In the genomic region with DNA sequence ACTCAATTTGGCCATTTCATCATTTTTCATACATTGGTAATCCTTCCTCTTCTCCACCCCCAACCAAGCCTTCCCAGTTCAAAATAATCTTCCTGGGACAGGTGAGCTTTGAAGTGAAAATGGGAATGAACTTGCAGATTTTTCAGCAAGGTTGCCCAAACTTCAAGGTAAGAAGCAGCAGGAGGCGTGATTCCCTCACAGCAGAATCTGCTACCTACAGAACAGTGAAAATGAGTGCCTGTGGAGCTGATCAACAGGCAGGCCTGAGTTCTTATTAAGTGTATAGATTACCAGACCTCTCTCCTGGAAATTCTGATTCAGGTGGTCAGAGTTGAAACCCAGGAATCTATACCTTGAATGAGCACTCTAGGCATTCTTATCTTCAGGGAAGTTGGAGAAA, we compare ENCODE assay signal across 2 cellular contexts.
TF ChIP-seq lines count a peak whose summit lies in the region.

No MANE protein-coding gene starts in this region.

TF ChIP-seq in GM23338, 12 proteins besides CTCF, POLR2A, EP300 and RAD21 (continues in another document):
- TF ChIP-seq, protein P1, sequence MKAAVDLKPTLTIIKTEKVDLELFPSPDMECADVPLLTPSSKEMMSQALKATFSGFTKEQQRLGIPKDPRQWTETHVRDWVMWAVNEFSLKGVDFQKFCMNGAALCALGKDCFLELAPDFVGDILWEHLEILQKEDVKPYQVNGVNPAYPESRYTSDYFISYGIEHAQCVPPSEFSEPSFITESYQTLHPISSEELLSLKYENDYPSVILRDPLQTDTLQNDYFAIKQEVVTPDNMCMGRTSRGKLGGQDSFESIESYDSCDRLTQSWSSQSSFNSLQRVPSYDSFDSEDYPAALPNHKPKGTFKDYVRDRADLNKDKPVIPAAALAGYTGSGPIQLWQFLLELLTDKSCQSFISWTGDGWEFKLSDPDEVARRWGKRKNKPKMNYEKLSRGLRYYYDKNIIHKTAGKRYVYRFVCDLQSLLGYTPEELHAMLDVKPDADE (IDR thresholded peaks at IDR 0.05), result no peak
- TF ChIP-seq, protein P2, sequence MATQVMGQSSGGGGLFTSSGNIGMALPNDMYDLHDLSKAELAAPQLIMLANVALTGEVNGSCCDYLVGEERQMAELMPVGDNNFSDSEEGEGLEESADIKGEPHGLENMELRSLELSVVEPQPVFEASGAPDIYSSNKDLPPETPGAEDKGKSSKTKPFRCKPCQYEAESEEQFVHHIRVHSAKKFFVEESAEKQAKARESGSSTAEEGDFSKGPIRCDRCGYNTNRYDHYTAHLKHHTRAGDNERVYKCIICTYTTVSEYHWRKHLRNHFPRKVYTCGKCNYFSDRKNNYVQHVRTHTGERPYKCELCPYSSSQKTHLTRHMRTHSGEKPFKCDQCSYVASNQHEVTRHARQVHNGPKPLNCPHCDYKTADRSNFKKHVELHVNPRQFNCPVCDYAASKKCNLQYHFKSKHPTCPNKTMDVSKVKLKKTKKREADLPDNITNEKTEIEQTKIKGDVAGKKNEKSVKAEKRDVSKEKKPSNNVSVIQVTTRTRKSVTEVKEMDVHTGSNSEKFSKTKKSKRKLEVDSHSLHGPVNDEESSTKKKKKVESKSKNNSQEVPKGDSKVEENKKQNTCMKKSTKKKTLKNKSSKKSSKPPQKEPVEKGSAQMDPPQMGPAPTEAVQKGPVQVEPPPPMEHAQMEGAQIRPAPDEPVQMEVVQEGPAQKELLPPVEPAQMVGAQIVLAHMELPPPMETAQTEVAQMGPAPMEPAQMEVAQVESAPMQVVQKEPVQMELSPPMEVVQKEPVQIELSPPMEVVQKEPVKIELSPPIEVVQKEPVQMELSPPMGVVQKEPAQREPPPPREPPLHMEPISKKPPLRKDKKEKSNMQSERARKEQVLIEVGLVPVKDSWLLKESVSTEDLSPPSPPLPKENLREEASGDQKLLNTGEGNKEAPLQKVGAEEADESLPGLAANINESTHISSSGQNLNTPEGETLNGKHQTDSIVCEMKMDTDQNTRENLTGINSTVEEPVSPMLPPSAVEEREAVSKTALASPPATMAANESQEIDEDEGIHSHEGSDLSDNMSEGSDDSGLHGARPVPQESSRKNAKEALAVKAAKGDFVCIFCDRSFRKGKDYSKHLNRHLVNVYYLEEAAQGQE (IDR thresholded peaks at IDR 0.05; ENCODE audit: unreplicated experiment), result no peak
- TF ChIP-seq ZNF331 (CRISPR knock-in tag; IDR thresholded peaks at IDR 0.05; ENCODE audit: low read depth) (no peak), CREB1 (CRISPR knock-in tag; IDR thresholded peaks at IDR 0.05; ENCODE audit: low read depth) (no peak), POLR2AphosphoS5 (IDR thresholded peaks at IDR 0.05; ENCODE audit: low read depth) (no peak), EZH2phosphoT487 (IDR thresholded peaks at IDR 0.05; ENCODE audit: unreplicated experiment) (no peak), EZH2 (IDR thresholded peaks at IDR 0.05; ENCODE audit: low read depth, unreplicated experiment) (no peak), STAT1 (IDR thresholded peaks at IDR 0.05; ENCODE audit: unreplicated experiment) (no peak), JUNB (IDR thresholded peaks at IDR 0.05; ENCODE audit: unreplicated experiment) (no peak), NANOG (IDR thresholded peaks at IDR 0.05; ENCODE audit: borderline replicate concordance) (no peak), ZNF114 (CRISPR knock-in tag; IDR thresholded peaks at IDR 0.05) (no peak)

TF ChIP-seq in H1, 55 proteins besides CTCF, POLR2A, EP300 and RAD21 (continued from another document):
- TF ChIP-seq, protein P3, sequence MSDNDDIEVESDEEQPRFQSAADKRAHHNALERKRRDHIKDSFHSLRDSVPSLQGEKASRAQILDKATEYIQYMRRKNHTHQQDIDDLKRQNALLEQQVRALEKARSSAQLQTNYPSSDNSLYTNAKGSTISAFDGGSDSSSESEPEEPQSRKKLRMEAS (IDR thresholded peaks at IDR 0.05), result no peak
- no peak for TF ChIP-seq EGR1 (IDR thresholded peaks at IDR 0.05; ENCODE audit: borderline replicate concordance, low read depth, low read length)
- TF ChIP-seq BACH1 (IDR thresholded peaks at IDR 0.05; ENCODE audit: low read length), result no peak
- TF ChIP-seq KDM5A (IDR thresholded peaks at IDR 0.05; ENCODE audit: low read length), result no peak
- no peak for TF ChIP-seq SIRT6 (IDR thresholded peaks at IDR 0.05; ENCODE audit: low read length)
- TF ChIP-seq, protein P4, sequence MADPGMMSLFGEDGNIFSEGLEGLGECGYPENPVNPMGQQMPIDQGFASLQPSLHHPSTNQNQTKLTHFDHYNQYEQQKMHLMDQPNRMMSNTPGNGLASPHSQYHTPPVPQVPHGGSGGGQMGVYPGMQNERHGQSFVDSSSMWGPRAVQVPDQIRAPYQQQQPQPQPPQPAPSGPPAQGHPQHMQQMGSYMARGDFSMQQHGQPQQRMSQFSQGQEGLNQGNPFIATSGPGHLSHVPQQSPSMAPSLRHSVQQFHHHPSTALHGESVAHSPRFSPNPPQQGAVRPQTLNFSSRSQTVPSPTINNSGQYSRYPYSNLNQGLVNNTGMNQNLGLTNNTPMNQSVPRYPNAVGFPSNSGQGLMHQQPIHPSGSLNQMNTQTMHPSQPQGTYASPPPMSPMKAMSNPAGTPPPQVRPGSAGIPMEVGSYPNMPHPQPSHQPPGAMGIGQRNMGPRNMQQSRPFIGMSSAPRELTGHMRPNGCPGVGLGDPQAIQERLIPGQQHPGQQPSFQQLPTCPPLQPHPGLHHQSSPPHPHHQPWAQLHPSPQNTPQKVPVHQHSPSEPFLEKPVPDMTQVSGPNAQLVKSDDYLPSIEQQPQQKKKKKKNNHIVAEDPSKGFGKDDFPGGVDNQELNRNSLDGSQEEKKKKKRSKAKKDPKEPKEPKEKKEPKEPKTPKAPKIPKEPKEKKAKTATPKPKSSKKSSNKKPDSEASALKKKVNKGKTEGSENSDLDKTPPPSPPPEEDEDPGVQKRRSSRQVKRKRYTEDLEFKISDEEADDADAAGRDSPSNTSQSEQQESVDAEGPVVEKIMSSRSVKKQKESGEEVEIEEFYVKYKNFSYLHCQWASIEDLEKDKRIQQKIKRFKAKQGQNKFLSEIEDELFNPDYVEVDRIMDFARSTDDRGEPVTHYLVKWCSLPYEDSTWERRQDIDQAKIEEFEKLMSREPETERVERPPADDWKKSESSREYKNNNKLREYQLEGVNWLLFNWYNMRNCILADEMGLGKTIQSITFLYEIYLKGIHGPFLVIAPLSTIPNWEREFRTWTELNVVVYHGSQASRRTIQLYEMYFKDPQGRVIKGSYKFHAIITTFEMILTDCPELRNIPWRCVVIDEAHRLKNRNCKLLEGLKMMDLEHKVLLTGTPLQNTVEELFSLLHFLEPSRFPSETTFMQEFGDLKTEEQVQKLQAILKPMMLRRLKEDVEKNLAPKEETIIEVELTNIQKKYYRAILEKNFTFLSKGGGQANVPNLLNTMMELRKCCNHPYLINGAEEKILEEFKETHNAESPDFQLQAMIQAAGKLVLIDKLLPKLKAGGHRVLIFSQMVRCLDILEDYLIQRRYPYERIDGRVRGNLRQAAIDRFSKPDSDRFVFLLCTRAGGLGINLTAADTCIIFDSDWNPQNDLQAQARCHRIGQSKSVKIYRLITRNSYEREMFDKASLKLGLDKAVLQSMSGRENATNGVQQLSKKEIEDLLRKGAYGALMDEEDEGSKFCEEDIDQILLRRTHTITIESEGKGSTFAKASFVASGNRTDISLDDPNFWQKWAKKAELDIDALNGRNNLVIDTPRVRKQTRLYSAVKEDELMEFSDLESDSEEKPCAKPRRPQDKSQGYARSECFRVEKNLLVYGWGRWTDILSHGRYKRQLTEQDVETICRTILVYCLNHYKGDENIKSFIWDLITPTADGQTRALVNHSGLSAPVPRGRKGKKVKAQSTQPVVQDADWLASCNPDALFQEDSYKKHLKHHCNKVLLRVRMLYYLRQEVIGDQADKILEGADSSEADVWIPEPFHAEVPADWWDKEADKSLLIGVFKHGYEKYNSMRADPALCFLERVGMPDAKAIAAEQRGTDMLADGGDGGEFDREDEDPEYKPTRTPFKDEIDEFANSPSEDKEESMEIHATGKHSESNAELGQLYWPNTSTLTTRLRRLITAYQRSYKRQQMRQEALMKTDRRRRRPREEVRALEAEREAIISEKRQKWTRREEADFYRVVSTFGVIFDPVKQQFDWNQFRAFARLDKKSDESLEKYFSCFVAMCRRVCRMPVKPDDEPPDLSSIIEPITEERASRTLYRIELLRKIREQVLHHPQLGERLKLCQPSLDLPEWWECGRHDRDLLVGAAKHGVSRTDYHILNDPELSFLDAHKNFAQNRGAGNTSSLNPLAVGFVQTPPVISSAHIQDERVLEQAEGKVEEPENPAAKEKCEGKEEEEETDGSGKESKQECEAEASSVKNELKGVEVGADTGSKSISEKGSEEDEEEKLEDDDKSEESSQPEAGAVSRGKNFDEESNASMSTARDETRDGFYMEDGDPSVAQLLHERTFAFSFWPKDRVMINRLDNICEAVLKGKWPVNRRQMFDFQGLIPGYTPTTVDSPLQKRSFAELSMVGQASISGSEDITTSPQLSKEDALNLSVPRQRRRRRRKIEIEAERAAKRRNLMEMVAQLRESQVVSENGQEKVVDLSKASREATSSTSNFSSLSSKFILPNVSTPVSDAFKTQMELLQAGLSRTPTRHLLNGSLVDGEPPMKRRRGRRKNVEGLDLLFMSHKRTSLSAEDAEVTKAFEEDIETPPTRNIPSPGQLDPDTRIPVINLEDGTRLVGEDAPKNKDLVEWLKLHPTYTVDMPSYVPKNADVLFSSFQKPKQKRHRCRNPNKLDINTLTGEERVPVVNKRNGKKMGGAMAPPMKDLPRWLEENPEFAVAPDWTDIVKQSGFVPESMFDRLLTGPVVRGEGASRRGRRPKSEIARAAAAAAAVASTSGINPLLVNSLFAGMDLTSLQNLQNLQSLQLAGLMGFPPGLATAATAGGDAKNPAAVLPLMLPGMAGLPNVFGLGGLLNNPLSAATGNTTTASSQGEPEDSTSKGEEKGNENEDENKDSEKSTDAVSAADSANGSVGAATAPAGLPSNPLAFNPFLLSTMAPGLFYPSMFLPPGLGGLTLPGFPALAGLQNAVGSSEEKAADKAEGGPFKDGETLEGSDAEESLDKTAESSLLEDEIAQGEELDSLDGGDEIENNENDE (IDR thresholded peaks at IDR 0.05; ENCODE audit: insufficient replicate concordance, low read length), result no peak
- TF ChIP-seq CBX5 (IDR thresholded peaks at IDR 0.05; ENCODE audit: low read depth, low read length), result no peak
